Comparison of ENCODE assay signal across 18 cellular contexts in genomic region chr4:71368906-71369305, GRCh38. TPM values are rescaled to one million over a fixed set of nuclear protein-coding genes. Genes with fewer than 3 reads are reported as not detected.
DNase-seq lines count a peak whose midpoint lies in the region; FAIRE-seq and TF ChIP-seq lines count a peak whose summit lies in the region.
"Had no signal": no experiment of that assay in that cellular context is flagged by ENCODE, and none has a peak within 500 bp of the region (broad histone marks: within the 10 kb centered on the region; RNA-seq: fewer than 3 reads in every experiment).

No MANE protein-coding gene starts in this region.

- no peak overlapping the region for H3K4me3 Mint-ChIP-seq in neural crest cell
- H3K4me3 Mint-ChIP-seq: CD4-positive, alpha-beta memory T cell; GM23338; HFFc6 had no signal

- no peaks in the 10 kb centered on the region for H3K36me3 Mint-ChIP-seq in neural crest cell (ENCODE audit: low read depth)
- H3K36me3 Mint-ChIP-seq: CD4-positive, alpha-beta memory T cell had no signal

- H3K27me3 ChIP-seq in spleen (replicated peaks in 1 of 7), result no peaks in the 10 kb centered on the region

- no peak for TF ChIP-seq POLR2A in spleen (IDR thresholded peaks at IDR 0.05)

- WGBS in spleen, 5 donors, result 84 to 91% (median 88%) methylated on average over 12 of the region's 12 CpGs

- no peaks in the 10 kb centered on the region for H3K4me1 ChIP-seq in kidney (ENCODE audit: control insufficient read depth in 1 of 2, insufficient read depth in 1 of 2, low read depth in 1 of 2, low read length in 2 of 2)
- no peaks in the 10 kb centered on the region for H3K4me1 ChIP-seq in spleen
- H3K4me1 ChIP-seq: HAP-1 had no signal

- H3K9me3 ChIP-seq in kidney (ENCODE audit: control insufficient read depth in 1 of 2, low read length in 2 of 2), result no peaks in the 10 kb centered on the region
- H3K9me3 ChIP-seq in spleen, result no peaks in the 10 kb centered on the region
- H3K9me3 ChIP-seq: HAP-1 had no signal

- no peak overlapping the region for H3K27ac ChIP-seq in kidney (ENCODE audit: low read depth in 2 of 2, low read length in 2 of 2)
- no peak overlapping the region for H3K27ac ChIP-seq in spleen

- DNase-seq in kidney, result peak; percentile 53
- DNase-seq in neural crest cell (ENCODE audit: low read depth, low spot score), result no peak
- peak; percentile 54 for DNase-seq in spleen
- DNase-seq in GM10266 (ENCODE audit: extremely low spot score), result no peak
- no peak for DNase-seq in activated CD4-positive, alpha-beta T cell treated with anti-CD3 and anti-CD28 coated beads for 4 hours
- DNase-seq in activated CD4-positive, alpha-beta T cell treated with anti-CD3 and anti-CD28 coated beads for 48 hours, result no peak
- DNase-seq: C1 segment of cervical spinal cord; Calu3; CD4-positive, alpha-beta memory T cell; COR-L47; DMS53; DMS79 treated with DMSO at 0.1 percent for 48 hours; HFFc6 had no signal

- H3K4me3 ChIP-seq in kidney (ENCODE audit: low read length in 2 of 2) (no peak overlapping the region), spleen (no peak overlapping the region)
- H3K4me3 ChIP-seq: GM23338, HAP-1 had no signal

- H3K9ac ChIP-seq in kidney (ENCODE audit: low read length in 2 of 2), result no peak overlapping the region

- no peak for FAIRE-seq in kidney (lab: Jason Lieb, UNC)
- FAIRE-seq: GM12892, GM19239 had no signal

- H3K4me1 Mint-ChIP-seq in neural crest cell, result no peaks in the 10 kb centered on the region
- H3K4me1 Mint-ChIP-seq: CD4-positive, alpha-beta memory T cell had no signal

- H3K36me3 ChIP-seq in kidney (ENCODE audit: control insufficient read depth in 1 of 2, insufficient read depth in 2 of 2, low read length in 2 of 2) (peaks cover 3 to 14% of the 10 kb centered on the region in 2 donors), spleen (no peaks in the 10 kb centered on the region)
- H3K36me3 ChIP-seq: HAP-1 had no signal

- no peaks in the 10 kb centered on the region for H3K27me3 Mint-ChIP-seq in neural crest cell (ENCODE audit: low read depth)
- H3K27me3 Mint-ChIP-seq: CD4-positive, alpha-beta memory T cell had no signal

- intact Hi-C loops in kidney (cut with DNase I) (no loop called here), spleen (cut with DNase I; ENCODE audit: low total_unique reads) (no loop called here)

- no peaks in the 10 kb centered on the region for H3K9me3 Mint-ChIP-seq in neural crest cell
- H3K9me3 Mint-ChIP-seq: CD4-positive, alpha-beta memory T cell; GM23338; HFFc6 had no signal

- TF ChIP-seq CTCF in kidney (IDR thresholded peaks at IDR 0.05; ENCODE audit: borderline replicate concordance, extremely low read depth, insufficient read depth) (no peak), neural crest cell (conservative IDR thresholded peaks at IDR 0.05) (no peak), spleen (IDR thresholded peaks at IDR 0.05 in 8 of 11, conservative IDR thresholded peaks at IDR 0.05 in 3 of 11) (no peak), GM10266 (IDR thresholded peaks at IDR 0.05; ENCODE audit: control insufficient read depth, insufficient read depth, low read depth, missing control alignments) (no peak)

- peak overlapping the region; percentile 1 for H3K27ac Mint-ChIP-seq in neural crest cell (ENCODE audit: unreplicated experiment)
- H3K27ac Mint-ChIP-seq: CD4-positive, alpha-beta memory T cell; GM23338; HFFc6 had no signal

RNA-seq across cellular contexts. Expression of gene SLC4A4, which starts 30.1 kb away (rescaled TPM):
- total RNA-seq in kidney (37.1 TPM), neural crest cell (3.9 and 4.0 TPM in 2 replicates), spleen (1 to 10 TPM in 6 of 7 donors, under 1 TPM in 1; 0.66 to 3.4 (median 2.2) TPM)
- polyA plus RNA-seq in kidney (ENCODE audit: insufficient read depth, low read depth, low replicate concordance) (56.5 TPM), spleen (under 1 TPM; 0.07 to 0.13 (median 0.11) TPM)
- total RNA-seq: A172 had no signal

Comparison
In these comparisons a context has a peak if more than half of its experiments do, and no peak if none do; other contexts are left out.
1. DNase-seq: peak in kidney (single experiment) and spleen (single experiment); none in neural crest cell (single experiment), GM10266 (single experiment), activated CD4-positive, alpha-beta T cell treated with anti-CD3 and anti-CD28 coated beads for 4 hours (0 of 2) and activated CD4-positive, alpha-beta T cell treated with anti-CD3 and anti-CD28 coated beads for 48 hours (single experiment).